Comparison of ENCODE assay signal across 19 cellular contexts in the genomic region with DNA sequence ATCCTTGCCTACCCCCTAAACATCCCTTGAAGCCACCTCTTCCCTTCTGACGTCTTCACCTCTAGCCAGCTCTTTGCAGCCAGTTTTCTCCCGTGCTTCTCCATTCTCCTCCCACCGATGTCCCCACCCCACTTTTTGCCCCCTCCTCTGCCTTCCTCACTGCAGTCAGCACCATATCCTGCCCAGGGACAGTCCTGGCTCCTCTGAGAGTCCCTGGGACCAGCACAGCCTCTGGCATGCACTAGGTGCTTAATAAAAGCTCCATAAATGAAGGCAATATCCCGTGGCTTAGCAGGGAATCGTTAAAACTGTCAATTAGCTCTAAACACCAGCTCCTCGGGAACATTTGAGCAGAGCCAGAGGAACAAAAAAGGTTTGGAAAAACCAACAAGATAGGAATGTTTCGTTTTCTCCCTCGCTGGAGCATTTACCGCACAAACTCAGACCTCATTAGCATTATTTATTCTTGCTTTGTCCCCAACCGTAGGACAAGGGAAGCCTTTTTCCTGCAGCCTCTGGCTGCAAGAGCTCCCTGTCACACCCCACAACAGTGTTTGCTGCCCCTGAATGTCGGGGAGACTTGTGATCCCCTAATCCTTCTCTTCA. TPM values are rescaled to one million over a fixed set of nuclear protein-coding genes. Genes with fewer than 3 reads are reported as not detected.
"Had no signal": no experiment of that assay in that cellular context is flagged by ENCODE, and none has a peak within 500 bp of the region (broad histone marks: within the 10 kb centered on the region; RNA-seq: fewer than 3 reads in every experiment).

No MANE protein-coding gene starts in this region.

- H3K27ac ChIP-seq: body of pancreas, SJSA1, thyroid gland had no signal

- H3K4me3 Mint-ChIP-seq: activated naive CD4-positive, alpha-beta T cell treated with anti-CD3 and anti-CD28 coated beads for 36 hours; central memory CD8-positive, alpha-beta T cell; dendritic cell treated with granulocyte-macrophage colony-stimulating factor and Interleukin-4, amounts not matched to agents 40 ng/mL and 50 ng/mL, for 4 days; neural crest cell; stimulated activated effector memory CD8-positive, alpha-beta T cell treated with anti-CD3 and anti-CD28 coated beads, Interleukin-12 subunit alpha, Interleukin-12 subunit beta, amount 100 ng/mL, for 72 hours had no signal

- H3K9me3 ChIP-seq: body of pancreas, SJSA1, thyroid gland had no signal

- DNase-seq: activated CD4-positive, CD25-positive, alpha-beta regulatory T cell treated with anti-CD3 and anti-CD28 coated beads, Interleukin-2, amount 50 U/mL, for 72 hours; activated naive CD4-positive, alpha-beta T cell treated with anti-CD3 and anti-CD28 coated beads for 36 hours; activated T-cell treated with anti-CD3 and anti-CD28 coated beads for 4 hours; body of pancreas; effector memory CD4-positive, alpha-beta T cell; head of caudate nucleus; islet precursor cell; retina; T1000; thyroid gland had no signal

- H3K9me3 Mint-ChIP-seq: activated naive CD4-positive, alpha-beta T cell treated with anti-CD3 and anti-CD28 coated beads for 36 hours; central memory CD8-positive, alpha-beta T cell; dendritic cell treated with granulocyte-macrophage colony-stimulating factor and Interleukin-4, amounts not matched to agents 40 ng/mL and 50 ng/mL, for 4 days; neural crest cell; stimulated activated effector memory CD8-positive, alpha-beta T cell treated with anti-CD3 and anti-CD28 coated beads, Interleukin-12 subunit alpha, Interleukin-12 subunit beta, amount 100 ng/mL, for 72 hours had no signal

- ATAC-seq: body of pancreas; stimulated activated effector memory CD8-positive, alpha-beta T cell treated with anti-CD3 and anti-CD28 coated beads, Interleukin-12 subunit alpha, Interleukin-12 subunit beta, amount 100 ng/mL, for 72 hours had no signal

- H3K27ac Mint-ChIP-seq: activated naive CD4-positive, alpha-beta T cell treated with anti-CD3 and anti-CD28 coated beads for 36 hours; dendritic cell treated with granulocyte-macrophage colony-stimulating factor and Interleukin-4, amounts not matched to agents 40 ng/mL and 50 ng/mL, for 4 days; stimulated activated effector memory CD8-positive, alpha-beta T cell treated with anti-CD3 and anti-CD28 coated beads, Interleukin-12 subunit alpha, Interleukin-12 subunit beta, amount 100 ng/mL, for 72 hours had no signal

- H3K36me3 ChIP-seq: SJSA1, thyroid gland had no signal

- H3K36me3 Mint-ChIP-seq: stimulated activated effector memory CD8-positive, alpha-beta T cell treated with anti-CD3 and anti-CD28 coated beads, Interleukin-12 subunit alpha, Interleukin-12 subunit beta, amount 100 ng/mL, for 72 hours had no signal

- H3K27me3 ChIP-seq: body of pancreas, SJSA1, thyroid gland had no signal

- H3K4me3 ChIP-seq: body of pancreas, SJSA1, thyroid gland had no signal

- H3K4me1 Mint-ChIP-seq: central memory CD8-positive, alpha-beta T cell; stimulated activated effector memory CD8-positive, alpha-beta T cell treated with anti-CD3 and anti-CD28 coated beads, Interleukin-12 subunit alpha, Interleukin-12 subunit beta, amount 100 ng/mL, for 72 hours had no signal

RNA-seq across cellular contexts. Expression of gene MYL10, which starts 16.1 kb away (rescaled TPM):
- total RNA-seq: activated naive CD4-positive, alpha-beta T cell treated with anti-CD3 and anti-CD28 coated beads for 36 hours; body of pancreas; fibroblast of lung; frontal cortex; lung microvascular endothelial cell; neural crest cell; SJSA1; thyroid gland had no signal
- polyA plus RNA-seq: adipose tissue, fibroblast of lung had no signal
